In genomic region chr17:431494-431893, GRCh38 we compare ENCODE assay signal across 9 cellular contexts. TPM values are rescaled to one million over a fixed set of nuclear protein-coding genes. Genes with fewer than 3 reads are reported as not detected.
"Had no signal": no experiment of that assay in that cellular context is flagged by ENCODE, and none has a peak within 500 bp of the region (broad histone marks: within the 10 kb centered on the region; RNA-seq: fewer than 3 reads in every experiment).

No MANE protein-coding gene starts in this region.

- H3K4me1 Mint-ChIP-seq: IgD-negative memory B cell had no signal

- FAIRE-seq: HTR-8/SVneo had no signal

- H3K27ac Mint-ChIP-seq: IgD-negative memory B cell had no signal

- H3K4me3 Mint-ChIP-seq: IgD-negative memory B cell had no signal

- H3K4me2 ChIP-seq: KMS-11 had no signal

- H3K27ac ChIP-seq: HL-60, KMS-11 had no signal

- DNase-seq: IMR-90, Karpas-422, KBM-7, KG1 had no signal

- H3K9ac ChIP-seq: KMS-11 had no signal

- H3K36me3 Mint-ChIP-seq: IgD-negative memory B cell had no signal

RNA-seq across cellular contexts. Expression of gene RFLNB, which starts 14.2 kb away (rescaled TPM):
- total RNA-seq: HT-29 had no signal
